8 cellular contexts compared by ENCODE assay signal in genomic region chr12:11719678-11720099, GRCh38.
DNase-seq lines count a peak whose midpoint lies in the region; ATAC-seq, FAIRE-seq and TF ChIP-seq lines count a peak whose summit lies in the region.

No MANE protein-coding gene starts in this region.

- no peaks in the 10 kb centered on the region for H3K9me3 Mint-ChIP-seq in HFFc6
- no peaks in the 10 kb centered on the region for H3K9me3 Mint-ChIP-seq in natural killer cell treated with Interleukin-12 subunit alpha and Interleukin-12 subunit beta and Interleukin-15 and Interleukin-18, amount 100 ng/mL, for 72 hours
- peaks cover 7% of the 10 kb centered on the region for H3K9me3 Mint-ChIP-seq in progenitor cell of endocrine pancreas (ENCODE audit: low read depth)

- H3K27ac ChIP-seq in endothelial cell of umbilical vein (ENCODE audit: insufficient read depth, low read depth, low read length) (peak overlapping the region; percentile 95), ovary (no peak overlapping the region)

- POLR2A ChIA-PET in endothelial cell of umbilical vein (lab: Charles Lee), result interaction anchor here (0.5 to 1.5 kb wide), 2 partner anchors 65 kb away, joined by 3 to 4 read pairs; no protein-coding TSS in a partner anchor

- no peaks in the 10 kb centered on the region for H3K36me3 ChIP-seq in endothelial cell of umbilical vein (ENCODE audit: control insufficient read depth in 2 of 2, extremely low read depth in 1 of 2, insufficient read depth in 2 of 2, low read length in 2 of 2)
- H3K36me3 ChIP-seq in ovary, result no peaks in the 10 kb centered on the region

- intact Hi-C loops in endothelial cell of umbilical vein (cut with micrococcal nuclease), result loop anchor here (1.0 to 5.0 kb wide), 9 partner anchors 12 to 165 kb away; no protein-coding TSS in a partner anchor
- intact Hi-C loops in ovary (cut with DNase I), result no loop called here

- H3K36me3 Mint-ChIP-seq in HFFc6 (ENCODE audit: low read depth), result peaks cover 15% of the 10 kb centered on the region
- no peaks in the 10 kb centered on the region for H3K36me3 Mint-ChIP-seq in natural killer cell treated with Interleukin-12 subunit alpha and Interleukin-12 subunit beta and Interleukin-15 and Interleukin-18, amount 100 ng/mL, for 72 hours
- peaks cover 22% of the 10 kb centered on the region for H3K36me3 Mint-ChIP-seq in progenitor cell of endocrine pancreas (ENCODE audit: insufficient read depth)

- TF ChIP-seq CTCF in HFFc6 (IDR thresholded peaks at IDR 0.05), result no peak
- TF ChIP-seq CTCF in WI38 (IDR thresholded peaks at IDR 0.05; ENCODE audit: low read depth, low read length), result no peak
- TF ChIP-seq CTCF in endothelial cell of umbilical vein (IDR thresholded peaks at IDR 0.05; ENCODE audit: extremely low read depth in 1 of 2, insufficient read depth in 1 of 2, low read depth in 1 of 2, low read length in 2 of 2), result no peak
- TF ChIP-seq CTCF in ovary (IDR thresholded peaks at IDR 0.05), result no peak
- no peak for TF ChIP-seq CTCF in progenitor cell of endocrine pancreas (IDR thresholded peaks at IDR 0.05; ENCODE audit: unreplicated experiment)

- H3K27ac Mint-ChIP-seq in HFFc6, result peak overlapping the region; percentile 96
- peak overlapping the region in 1 of 2 donors; percentile 14 for H3K27ac Mint-ChIP-seq in natural killer cell treated with Interleukin-12 subunit alpha and Interleukin-12 subunit beta and Interleukin-15 and Interleukin-18, amount 100 ng/mL, for 72 hours
- H3K27ac Mint-ChIP-seq in progenitor cell of endocrine pancreas, result no peak overlapping the region

- H3K4me3 ChIP-seq in WI38 (ENCODE audit: low read depth, low read length), result peak overlapping the region; percentile 31
- no peak overlapping the region for H3K4me3 ChIP-seq in endothelial cell of umbilical vein (replicated peaks in 1 of 3; ENCODE audit: insufficient read depth in 1 of 3, low read depth in 1 of 3, low read length in 3 of 3)
- H3K4me3 ChIP-seq in ovary, result no peak overlapping the region

- peak; percentile 95 for FAIRE-seq in endothelial cell of umbilical vein (lab: Jason Lieb, UNC)

- no peaks in the 10 kb centered on the region for H3K9me1 ChIP-seq in endothelial cell of umbilical vein (replicated peaks; ENCODE audit: control insufficient read depth, extremely low read depth, insufficient read depth, low read length)

- peak overlapping the region; percentile 63 for H3K9ac ChIP-seq in endothelial cell of umbilical vein (replicated peaks; ENCODE audit: extremely low read depth, insufficient read depth, low read length)

- peak overlapping the region; percentile 62 for H3K4me2 ChIP-seq in endothelial cell of umbilical vein (ENCODE audit: insufficient read depth, low read length)

- WGBS in ovary, 3 donors, result 52 to 64% (median 56%) methylated on average over 10 of the region's 10 CpGs

- H3K4me3 Mint-ChIP-seq in HFFc6 (peak overlapping the region; percentile 77), progenitor cell of endocrine pancreas (ENCODE audit: low read depth) (no peak overlapping the region)
- no peak overlapping the region for H3K4me3 Mint-ChIP-seq in natural killer cell treated with Interleukin-12 subunit alpha and Interleukin-12 subunit beta and Interleukin-15 and Interleukin-18, amount 100 ng/mL, for 72 hours

- no peaks in the 10 kb centered on the region for H4K20me1 ChIP-seq in endothelial cell of umbilical vein (replicated peaks; ENCODE audit: control insufficient read depth, extremely low read depth, insufficient read depth, low read length)

- no peak overlapping the region for H2AFZ ChIP-seq in endothelial cell of umbilical vein (ENCODE audit: low read depth, low read length)

- H3K4me1 ChIP-seq in endothelial cell of umbilical vein (ENCODE audit: control insufficient read depth, extremely low read depth, insufficient read depth, low read length) (peaks cover 60% of the 10 kb centered on the region), ovary (ENCODE audit: insufficient read depth) (peaks cover 5% of the 10 kb centered on the region)

- CTCF ChIA-PET in endothelial cell of umbilical vein (lab: Charles Lee), result interaction anchor here (0.8 to 1.6 kb wide), 3 partner anchors 11 to 120 kb away, joined by 3 to 6 read pairs (median 4); no protein-coding TSS in a partner anchor

- TF ChIP-seq POLR2A in endothelial cell of umbilical vein (IDR thresholded peaks at IDR 0.05; ENCODE audit: low read depth, low read length) (peak; percentile 21), ovary (IDR thresholded peaks at IDR 0.05) (no peak)

- BruUV-seq in endothelial cell of umbilical vein (replicated peaks; lab: Mats Ljungman, UMichigan), result no TSS peak

- peak; percentile 66 to 75 for ATAC-seq in natural killer cell treated with Interleukin-12 subunit alpha and Interleukin-12 subunit beta and Interleukin-15 and Interleukin-18, amount 100 ng/mL, for 72 hours

- no peak for TF ChIP-seq EP300 in ovary (IDR thresholded peaks at IDR 0.05)

- H3K4me1 Mint-ChIP-seq in HFFc6 (ENCODE audit: low read depth) (peaks cover 79% of the 10 kb centered on the region), progenitor cell of endocrine pancreas (ENCODE audit: low read depth) (peaks cover 45% of the 10 kb centered on the region)
- H3K4me1 Mint-ChIP-seq in natural killer cell treated with Interleukin-12 subunit alpha and Interleukin-12 subunit beta and Interleukin-15 and Interleukin-18, amount 100 ng/mL, for 72 hours (ENCODE audit: low read depth in 2 of 2), result peaks cover 35 to 38% of the 10 kb centered on the region in 2 donors

- H3K27me3 Mint-ChIP-seq in HFFc6 (ENCODE audit: insufficient read depth), result no peaks in the 10 kb centered on the region; the same call in 1 of the 2 replicates
- no peaks in the 10 kb centered on the region for H3K27me3 Mint-ChIP-seq in natural killer cell treated with Interleukin-12 subunit alpha and Interleukin-12 subunit beta and Interleukin-15 and Interleukin-18, amount 100 ng/mL, for 72 hours
- H3K27me3 Mint-ChIP-seq in progenitor cell of endocrine pancreas, result no peaks in the 10 kb centered on the region

- peaks cover 61% of the 10 kb centered on the region for H3K79me2 ChIP-seq in endothelial cell of umbilical vein (ENCODE audit: control insufficient read depth, insufficient read depth, low read length)

- DNase-seq in HFFc6, result peak; percentile 95
- DNase-seq in endothelial cell of umbilical vein (ENCODE audit: low read depth, low spot score), result peak; percentile 94
- DNase-seq in natural killer cell treated with Interleukin-12 subunit alpha and Interleukin-12 subunit beta and Interleukin-15 and Interleukin-18, amount 100 ng/mL, for 72 hours (ENCODE audit: low spot score), result no peak
- no peak for DNase-seq in ecto neural progenitor cell (ENCODE audit: low spot score)
- no peak for DNase-seq in ovary
- no peak for DNase-seq in DMS114 treated with DMSO at 0.1 percent for 48 hours (lab: John Stamatoyannopoulos, UW; ENCODE audit: unreplicated experiment)
- DNase-seq in progenitor cell of endocrine pancreas (ENCODE audit: low spot score, unreplicated experiment), result no peak

- H3K9me3 ChIP-seq in endothelial cell of umbilical vein (replicated peaks; ENCODE audit: control insufficient read depth, insufficient read depth, low read length) (no peaks in the 10 kb centered on the region), ovary (no peaks in the 10 kb centered on the region)

- H3K27me3 ChIP-seq in endothelial cell of umbilical vein (ENCODE audit: control insufficient read depth in 2 of 2, insufficient read depth in 2 of 2, low read length in 2 of 2), result no peaks in the 10 kb centered on the region
- H3K27me3 ChIP-seq in ovary, result no peaks in the 10 kb centered on the region

- dilution Hi-C loops in endothelial cell of umbilical vein (cut with MboI; ENCODE audit: extremely low pct_ligation_motif_present, low sequenced_read_pairs), result no loop called here

TF ChIP-seq in endothelial cell of umbilical vein, 7 proteins besides CTCF, POLR2A, EP300 and RAD21:
- TF ChIP-seq FOS (IDR thresholded peaks at IDR 0.05; ENCODE audit: borderline replicate concordance, insufficient read depth, low read length) (peak; percentile 99), EZH2 (IDR thresholded peaks at IDR 0.05; ENCODE audit: borderline replicate concordance, low read depth, low read length, severe bottlenecking) (no peak), MAX (IDR thresholded peaks at IDR 0.05; ENCODE audit: insufficient read depth, insufficient read length) (peak; percentile 7), GATA2 (IDR thresholded peaks at IDR 0.05; ENCODE audit: insufficient read depth, insufficient read length, low read depth, low read length) (peak; percentile 78), JUN (IDR thresholded peaks at IDR 0.05; ENCODE audit: borderline replicate concordance, insufficient read depth, insufficient read length, low read depth) (peak; percentile 86), MYC (IDR thresholded peaks at IDR 0.05; ENCODE audit: low read depth, low read length) (no peak), POLR2AphosphoS5 (IDR thresholded peaks at IDR 0.05; ENCODE audit: insufficient read depth, low read depth, low read length) (peak; percentile 83)
TF ChIP-seq in endothelial cell of umbilical vein: peak in this region for 5.

Comparison
In these comparisons a context has a peak if more than half of its experiments do, and no peak if none do; other contexts are left out.
1. DNase-seq: peak in HFFc6 (single experiment) and endothelial cell of umbilical vein (single experiment); none in natural killer cell treated with Interleukin-12 subunit alpha and Interleukin-12 subunit beta and Interleukin-15 and Interleukin-18, amount 100 ng/mL, for 72 hours (single experiment), ecto neural progenitor cell (single experiment), ovary (0 of 5), DMS114 treated with DMSO at 0.1 percent for 48 hours (single experiment) and progenitor cell of endocrine pancreas (single experiment).